Comparison of ENCODE assay signal across 29 cellular contexts in the genomic region with DNA sequence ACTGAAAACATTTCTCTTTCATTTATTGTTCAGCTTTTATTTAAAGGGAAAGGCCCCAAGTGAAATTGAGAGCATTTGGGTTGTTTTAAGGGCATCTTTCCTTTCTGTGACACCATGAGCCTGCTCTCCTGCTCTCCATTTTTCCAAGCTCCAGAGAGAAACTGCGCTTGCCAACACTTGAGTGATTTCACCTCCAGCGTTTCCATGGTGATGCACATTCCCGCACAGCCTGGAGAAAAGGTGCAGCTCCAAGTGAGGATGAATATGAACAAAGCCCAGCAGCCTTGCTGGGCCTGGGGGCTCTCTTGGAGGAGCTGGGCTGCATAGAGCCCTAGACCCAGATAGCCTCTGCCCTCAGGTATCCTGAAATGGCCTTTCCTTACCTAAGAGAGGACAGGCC.
DNase-seq lines count a peak whose midpoint lies in the region; ATAC-seq, FAIRE-seq and TF ChIP-seq lines count a peak whose summit lies in the region.
"Had no signal": no experiment of that assay in that cellular context is flagged by ENCODE, and none has a peak within 500 bp of the region (broad histone marks: within the 10 kb centered on the region; RNA-seq: fewer than 3 reads in every experiment).

No MANE protein-coding gene starts in this region.

- intact Hi-C loops in A673 (cut with micrococcal nuclease; ENCODE audit: unreplicated experiment): no loop called here

- H3K27ac Mint-ChIP-seq in progenitor cell of endocrine pancreas: no peak overlapping the region
- H3K27ac Mint-ChIP-seq: type B pancreatic cell had no signal

- WGBS in small intestine, 3 donors: 47 to 68% (median 58%) methylated on average over 3 of the region's 3 CpGs

- H3K4me1 ChIP-seq in A673 (ENCODE audit: insufficient read depth, low read length, poor library complexity, severe bottlenecking) (no peaks in the 10 kb centered on the region), small intestine (ENCODE audit: control insufficient read depth in 2 of 2, insufficient read depth in 1 of 2, low read depth in 1 of 2, low read length in 1 of 2) (no peaks in the 10 kb centered on the region)
- H3K4me1 ChIP-seq: BLaER1, HAP-1, heart right ventricle, Peyer's patch, psoas muscle had no signal

- H3K36me3 Mint-ChIP-seq in progenitor cell of endocrine pancreas (ENCODE audit: insufficient read depth): no peaks in the 10 kb centered on the region
- H3K36me3 Mint-ChIP-seq: type B pancreatic cell had no signal

- CTCF ChIA-PET in A673 (lab: Charles Lee): no interaction called here

- H3K4me3 ChIP-seq in A673 (ENCODE audit: low read depth, low read length, poor library complexity, severe bottlenecking): no peak overlapping the region
- H3K4me3 ChIP-seq in small intestine (ENCODE audit: low read depth in 1 of 2, low read length in 2 of 2): no peak overlapping the region
- H3K4me3 ChIP-seq: BLaER1, HAP-1, heart right ventricle, Peyer's patch, psoas muscle had no signal

- H3K9me3 ChIP-seq in A673 (ENCODE audit: low read depth, low read length, poor library complexity, severe bottlenecking): no peaks in the 10 kb centered on the region
- no peaks in the 10 kb centered on the region for H3K9me3 ChIP-seq in small intestine (ENCODE audit: control insufficient read depth, low read depth)
- H3K9me3 ChIP-seq: BLaER1, HAP-1, heart right ventricle, Peyer's patch, psoas muscle had no signal

- H3K27me3 Mint-ChIP-seq in progenitor cell of endocrine pancreas: peaks cover 21% of the 10 kb centered on the region

- POLR2A ChIA-PET in A673 (lab: Charles Lee; ENCODE audit: low non-redundant PET): no interaction called here

- H3K4me3 Mint-ChIP-seq in progenitor cell of endocrine pancreas (ENCODE audit: low read depth): no peak overlapping the region
- H3K4me3 Mint-ChIP-seq: type B pancreatic cell had no signal

- DNase-seq in ELR (ENCODE audit: low read depth): peak; percentile 2
- DNase-seq in NCI-H2227 treated with DMSO at 0.1 percent for 48 hours (lab: John Stamatoyannopoulos, UW): peak; percentile 26
- peak; percentile 51 for DNase-seq in inferior parietal cortex (ENCODE audit: extremely low spot score)
- DNase-seq in putamen (ENCODE audit: low spot score): peak; percentile 17
- DNase-seq in A673 (ENCODE audit: low spot score): no peak
- DNase-seq in progenitor cell of endocrine pancreas (ENCODE audit: low spot score, unreplicated experiment): no peak
- no peak for DNase-seq in small intestine
- DNase-seq: ACHN; activated CD4-positive, alpha-beta T cell treated with anti-CD3 and anti-CD28 coated beads for 48 hours; activated gamma-delta T cell treated with Interleukin-2 at 50 U/mL for 16 hours; activated T-cell treated with anti-CD3 and anti-CD28 coated beads, Interleukin-2, amount 50 U/mL, for 1 hour; DMS53; foreskin fibroblast; heart right ventricle; KBM-7; NCI-H226; NCI-H69; Peyer's patch; psoas muscle; stimulated activated CD4-positive, alpha-beta T cell treated with anti-CD3 and anti-CD28 coated beads, Interleukin-2, amount 100 ng/mL, for 24 hours; SW 1271; T-helper 9 cell; WERI-Rb-1 had no signal

- no peak for ATAC-seq in HG02623 (IDR thresholded peaks at IDR 0.05; ENCODE audit: unreplicated experiment)
- ATAC-seq: heart right ventricle, psoas muscle had no signal

- TF ChIP-seq CTCF in A673 (conservative IDR thresholded peaks at IDR 0.05; ENCODE audit: low read depth, low read length) (no peak), progenitor cell of endocrine pancreas (IDR thresholded peaks at IDR 0.05; ENCODE audit: unreplicated experiment) (no peak)

- H3K9me3 Mint-ChIP-seq in progenitor cell of endocrine pancreas (ENCODE audit: low read depth): no peaks in the 10 kb centered on the region
- H3K9me3 Mint-ChIP-seq: type B pancreatic cell had no signal

- H3K36me3 ChIP-seq in A673 (ENCODE audit: insufficient read depth, low read length, poor library complexity, severe bottlenecking): no peaks in the 10 kb centered on the region
- H3K36me3 ChIP-seq in small intestine (ENCODE audit: control insufficient read depth in 2 of 2, insufficient read depth in 2 of 2, low read length in 2 of 2): no peaks in the 10 kb centered on the region
- H3K36me3 ChIP-seq: BLaER1, HAP-1, heart right ventricle, Peyer's patch, WERI-Rb-1 had no signal

- FAIRE-seq in small intestine (lab: Jason Lieb, UNC): no peak
- FAIRE-seq: colon, GM18507 had no signal

- peaks cover 36% of the 10 kb centered on the region for H3K27me3 ChIP-seq in A673 (replicated peaks; ENCODE audit: insufficient read depth, low read depth, low read length, poor library complexity)
- no peaks in the 10 kb centered on the region for H3K27me3 ChIP-seq in small intestine (ENCODE audit: control insufficient read depth in 2 of 2, insufficient read depth in 2 of 2, low read length in 2 of 2)
- H3K27me3 ChIP-seq: BLaER1, Peyer's patch had no signal

- peaks cover 10% of the 10 kb centered on the region for H3K4me1 Mint-ChIP-seq in progenitor cell of endocrine pancreas (ENCODE audit: low read depth)

- H3K27ac ChIP-seq in A673 (ENCODE audit: low read depth, low read length, poor library complexity, severe bottlenecking) (no peak overlapping the region), small intestine (ENCODE audit: low read depth in 1 of 2, low read length in 1 of 2) (no peak overlapping the region)
- H3K27ac ChIP-seq: BLaER1, heart right ventricle, Peyer's patch, psoas muscle, WERI-Rb-1 had no signal

- no TSS peak for BruUV-seq in A673 (replicated peaks; lab: Mats Ljungman, UMichigan)

Comparison
In these comparisons a context has a peak if more than half of its experiments do, and no peak if none do; other contexts are left out.
1. DNase-seq: peak in ELR (single experiment), NCI-H2227 treated with DMSO at 0.1 percent for 48 hours (single experiment), inferior parietal cortex (single experiment) and putamen (single experiment); none in A673 (single experiment), progenitor cell of endocrine pancreas (single experiment) and small intestine (single experiment).